In the genomic region with DNA sequence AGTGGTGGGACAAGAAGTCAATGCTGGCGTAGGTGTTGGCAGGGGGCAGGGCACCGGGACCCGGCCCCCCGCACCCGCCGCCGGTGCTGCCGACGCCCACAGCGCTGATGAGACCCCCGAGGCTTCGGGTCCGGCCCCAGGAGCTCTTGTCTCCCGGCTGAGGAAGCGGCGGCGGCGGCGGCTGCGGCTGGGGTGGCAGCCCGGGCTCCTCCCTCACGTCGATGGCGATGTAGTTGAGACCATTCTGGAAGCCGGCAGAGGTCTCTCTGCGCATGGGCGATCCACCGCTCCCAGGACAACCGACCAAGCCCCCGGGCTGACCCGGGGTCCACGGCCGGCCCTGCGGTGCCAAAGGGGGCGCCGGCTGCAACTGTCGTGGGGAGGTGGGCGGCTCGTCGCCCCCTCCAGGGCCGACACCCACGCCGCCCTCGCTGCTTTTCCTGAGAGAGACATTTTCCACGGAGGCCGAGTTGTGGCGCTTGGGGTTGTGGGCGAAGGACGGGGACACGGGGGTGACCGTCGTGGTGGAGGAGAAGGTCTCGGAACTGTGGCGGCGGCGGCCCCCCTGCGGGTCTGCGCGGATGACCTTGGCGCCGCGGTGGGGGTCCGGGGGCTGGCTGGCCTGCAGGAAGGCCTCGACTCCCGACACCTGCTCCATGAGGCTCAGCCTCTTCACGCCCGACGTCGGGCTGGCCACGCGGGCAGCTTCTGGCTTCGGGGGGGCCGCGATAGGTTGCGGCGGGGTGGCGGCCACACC, we compare ENCODE assay signal across 12 cellular contexts. TPM values are rescaled to one million over a fixed set of nuclear protein-coding genes. Genes with fewer than 3 reads are reported as not detected.
DNase-seq lines count a peak whose midpoint lies in the region; ATAC-seq and TF ChIP-seq lines count a peak whose summit lies in the region.
"Had no signal": no experiment of that assay in that cellular context is flagged by ENCODE, and none has a peak within 500 bp of the region (broad histone marks: within the 10 kb centered on the region; RNA-seq: fewer than 3 reads in every experiment).

No MANE protein-coding gene starts in this region.

- peaks cover 49% of the 10 kb centered on the region for H3K4me1 Mint-ChIP-seq in stimulated activated naive CD8-positive, alpha-beta T cell treated with anti-CD3 and anti-CD28 coated beads, Interleukin-15, amount 100 ng/mL, for 72 hours

- peak overlapping the region in 1 of 2 donors; percentile 2 for H3K9ac ChIP-seq in colonic mucosa (ENCODE audit: low read depth in 2 of 2, low read length in 2 of 2)

- no peak overlapping the region for H3K27ac Mint-ChIP-seq in stimulated activated naive CD8-positive, alpha-beta T cell treated with anti-CD3 and anti-CD28 coated beads, Interleukin-15, amount 100 ng/mL, for 72 hours
- H3K27ac Mint-ChIP-seq: activated T-helper 1 cell treated with anti-CD3 and anti-CD28 coated beads, Interleukin-12 subunit alpha, Interleukin-12 subunit beta, Interleukin-2, Interleukin-4 antibody, amounts not matched to agents 30 ng/mL and 10 ng/mL and 1 ng/mL, durations not matched to agents 14 hours and 24 hours and 36 hours had no signal

- H3K4me3 Mint-ChIP-seq in stimulated activated naive CD8-positive, alpha-beta T cell treated with anti-CD3 and anti-CD28 coated beads, Interleukin-15, amount 100 ng/mL, for 72 hours = no peak overlapping the region
- H3K4me3 Mint-ChIP-seq: activated T-helper 1 cell treated with anti-CD3 and anti-CD28 coated beads, Interleukin-12 subunit alpha, Interleukin-12 subunit beta, Interleukin-2, Interleukin-4 antibody, amounts not matched to agents 30 ng/mL and 10 ng/mL and 1 ng/mL, durations not matched to agents 14 hours and 24 hours and 36 hours had no signal

- H3K9me3 ChIP-seq in left ventricle myocardium inferior (replicated peaks) (no peaks in the 10 kb centered on the region), colonic mucosa (no peaks in the 10 kb centered on the region), muscle layer of duodenum (ENCODE audit: control insufficient read depth in 1 of 2, low read length in 2 of 2) (no peaks in the 10 kb centered on the region), vagina (no peaks in the 10 kb centered on the region)

- H3K9me3 Mint-ChIP-seq in stimulated activated naive CD8-positive, alpha-beta T cell treated with anti-CD3 and anti-CD28 coated beads, Interleukin-15, amount 100 ng/mL, for 72 hours = no peaks in the 10 kb centered on the region
- H3K9me3 Mint-ChIP-seq: activated T-helper 1 cell treated with anti-CD3 and anti-CD28 coated beads, Interleukin-12 subunit alpha, Interleukin-12 subunit beta, Interleukin-2, Interleukin-4 antibody, amounts not matched to agents 30 ng/mL and 10 ng/mL and 1 ng/mL, durations not matched to agents 14 hours and 24 hours and 36 hours had no signal

- H3K4me1 ChIP-seq in left ventricle myocardium inferior = peaks cover 79% of the 10 kb centered on the region
- peaks cover 10% of the 10 kb centered on the region for H3K4me1 ChIP-seq in colonic mucosa
- peaks cover 21 to 61% of the 10 kb centered on the region in 2 donors for H3K4me1 ChIP-seq in muscle layer of duodenum (ENCODE audit: control insufficient read depth in 1 of 2, insufficient read depth in 2 of 2, low read length in 2 of 2)
- H3K4me1 ChIP-seq in vagina = peaks cover 62% of the 10 kb centered on the region

- no peak for TF ChIP-seq CTCF in left ventricle myocardium inferior (IDR thresholded peaks at IDR 0.05; ENCODE audit: borderline replicate concordance)
- TF ChIP-seq CTCF in colonic mucosa (IDR thresholded peaks at IDR 0.05) = no peak
- TF ChIP-seq CTCF in vagina (IDR thresholded peaks at IDR 0.05) = no peak

- no peak for DNase-seq in left ventricle myocardium inferior
- DNase-seq in Right ventricle myocardium superior = no peak
- DNase-seq in colonic mucosa = no peak
- no peak for DNase-seq in vagina (ENCODE audit: extremely low spot score in 2 of 2)
- no peak for DNase-seq in stimulated activated naive CD8-positive, alpha-beta T cell treated with anti-CD3 and anti-CD28 coated beads, Interleukin-15, amount 100 ng/mL, for 72 hours
- DNase-seq in activated effector memory CD4-positive, alpha-beta T cell treated with anti-CD3 and anti-CD28 coated beads, Interleukin-2, amount 50 U/mL, for 16 hours = no peak
- DNase-seq: effector CD4-positive, alpha-beta T cell; NK-92 treated with Interleukin-12 subunit alpha and Interleukin-12 subunit beta, amount 100 ng/mL, for 24 hours had no signal

- H3K27me3 Mint-ChIP-seq in stimulated activated naive CD8-positive, alpha-beta T cell treated with anti-CD3 and anti-CD28 coated beads, Interleukin-15, amount 100 ng/mL, for 72 hours = no peaks in the 10 kb centered on the region
- H3K27me3 Mint-ChIP-seq: B cell had no signal

- no peak for TF ChIP-seq POLR2A in vagina (IDR thresholded peaks at IDR 0.05)

- no peak overlapping the region for H3K27ac ChIP-seq in left ventricle myocardium inferior (replicated peaks)
- no peak overlapping the region for H3K27ac ChIP-seq in colonic mucosa
- no peak overlapping the region for H3K27ac ChIP-seq in muscle layer of duodenum (ENCODE audit: low read length)
- H3K27ac ChIP-seq in vagina = peak overlapping the region; percentile 55

- intact Hi-C loops in left ventricle myocardium inferior (cut with micrococcal nuclease) (loop anchor here (10.0 kb wide), 1 partner anchor 353 kb away; no protein-coding TSS in a partner anchor), Right ventricle myocardium superior (cut with DNase I) (loop anchor here (10.0 kb wide), 2 partner anchors 167 to 817 kb away; no protein-coding TSS in a partner anchor), colonic mucosa (cut with DNase I) (loop anchor here (10.0 kb wide), 1 partner anchor 447 kb away; no protein-coding TSS in a partner anchor), vagina (cut with DNase I) (loop anchor here (5.0 to 10.0 kb wide), 3 partner anchors 323 to 827 kb away; no protein-coding TSS in a partner anchor)

- H3K27me3 ChIP-seq in left ventricle myocardium inferior (ENCODE audit: low read depth) (peaks cover 13% of the 10 kb centered on the region), colonic mucosa (no peaks in the 10 kb centered on the region), muscle layer of duodenum (ENCODE audit: low read depth, low read length) (no peaks in the 10 kb centered on the region), vagina (no peaks in the 10 kb centered on the region)

- H3K36me3 ChIP-seq in left ventricle myocardium inferior (peaks cover 31% of the 10 kb centered on the region), colonic mucosa (no peaks in the 10 kb centered on the region), muscle layer of duodenum (ENCODE audit: control insufficient read depth in 1 of 2, insufficient read depth in 2 of 2, low read length in 2 of 2) (peaks cover 0 to 25% of the 10 kb centered on the region in 2 donors), vagina (peaks cover 0 to 21% of the 10 kb centered on the region in 2 donors)

- ATAC-seq in Right ventricle myocardium superior (ENCODE audit: poor library complexity) (no peak), HG03469 (IDR thresholded peaks at IDR 0.05; ENCODE audit: unreplicated experiment) (no peak)
- ATAC-seq in stimulated activated naive CD8-positive, alpha-beta T cell treated with anti-CD3 and anti-CD28 coated beads, Interleukin-15, amount 100 ng/mL, for 72 hours = no peak

- H3K4me3 ChIP-seq in left ventricle myocardium inferior (peak overlapping the region; percentile 78), colonic mucosa (peak overlapping the region; percentile 26), muscle layer of duodenum (ENCODE audit: low read depth in 1 of 2, low read length in 2 of 2) (peak overlapping the region; percentile 73 to 78), vagina (peak overlapping the region; percentile 44 to 84)

RNA-seq across cellular contexts. Expression of gene IRS2, which starts 4.1 kb away (rescaled TPM):
- 14.9 TPM for total RNA-seq in left ventricle myocardium inferior
- 12.1 TPM for total RNA-seq in Right ventricle myocardium superior
- 10 to 100 TPM in 1 of 2 donors, 1 to 10 TPM in 1; 6.7 to 23.0 TPM for total RNA-seq in colonic mucosa
- total RNA-seq in vagina = 25.0 TPM

Comparison
In these comparisons a context has a peak if more than half of its experiments do, and no peak if none do; other contexts are left out.
1. H3K4me3 ChIP-seq: peak in every context shown above with its lines; median percentile 78 in left ventricle myocardium inferior; 76 in muscle layer of duodenum; 64 in vagina; 26 in colonic mucosa.